ENCODE assay signal across 20 cellular contexts in genomic region chr6:33168624-33169023, GRCh38. TPM values are rescaled to one million over a fixed set of nuclear protein-coding genes. Genes with fewer than 3 reads are reported as not detected.
DNase-seq lines count a peak whose midpoint lies in the region; ATAC-seq, FAIRE-seq and TF ChIP-seq lines count a peak whose summit lies in the region.
"Had no signal": no experiment of that assay in that cellular context is flagged by ENCODE, and none has a peak within 500 bp of the region (broad histone marks: within the 10 kb centered on the region; RNA-seq: fewer than 3 reads in every experiment).

No MANE protein-coding gene starts in this region.

- H3K4me1 Mint-ChIP-seq in dendritic cell treated with granulocyte-macrophage colony-stimulating factor and Interleukin-4, amounts not matched to agents 40 ng/mL and 50 ng/mL, for 4 days (ENCODE audit: low read depth) = peaks cover 27% of the 10 kb centered on the region
- H3K4me1 Mint-ChIP-seq in CD8-positive, alpha-beta T cell (ENCODE audit: low read depth) = no peaks in the 10 kb centered on the region
- H3K4me1 Mint-ChIP-seq: CD4-positive, CD25-positive, alpha-beta regulatory T cell had no signal

- H3K4me1 ChIP-seq in HEK293 (ENCODE audit: control insufficient read depth, insufficient read depth, low read length) = no peaks in the 10 kb centered on the region
- H3K4me1 ChIP-seq in CD8-positive, alpha-beta T cell (ENCODE audit: insufficient read depth, low read length) = no peaks in the 10 kb centered on the region
- H3K4me1 ChIP-seq: Caco-2 had no signal

- no peak overlapping the region for H3K27ac ChIP-seq in HEK293 (ENCODE audit: extremely low read depth, low read depth, low read length)
- H3K27ac ChIP-seq in CD8-positive, alpha-beta T cell (ENCODE audit: low read depth, low read length) = no peak overlapping the region

- ATAC-seq in CD8-positive, alpha-beta T cell = no peak
- no peak for ATAC-seq in HG02852 (IDR thresholded peaks at IDR 0.05; ENCODE audit: unreplicated experiment)
- ATAC-seq: HepG2 had no signal

- intact Hi-C loops in dendritic cell treated with granulocyte-macrophage colony-stimulating factor and Interleukin-4, amounts not matched to agents 40 ng/mL and 50 ng/mL, for 4 days (cut with micrococcal nuclease) = no loop called here
- intact Hi-C loops in posterior vena cava (cut with DNase I) = loop anchor here in 1 of 2 donors (10.0 kb wide), 1 partner anchor 76 kb away; no protein-coding TSS in a partner anchor
- intact Hi-C loops in CD8-positive, alpha-beta T cell (cut with DNase I, micrococcal nuclease) = no loop called here

- H3K27ac Mint-ChIP-seq in dendritic cell treated with granulocyte-macrophage colony-stimulating factor and Interleukin-4, amounts not matched to agents 40 ng/mL and 50 ng/mL, for 4 days = peak overlapping the region; percentile 26
- no peak overlapping the region for H3K27ac Mint-ChIP-seq in CD8-positive, alpha-beta T cell
- H3K27ac Mint-ChIP-seq: IgD-negative memory B cell had no signal

- no peak for FAIRE-seq in RCC 7860 (lab: Jason Lieb, UNC)
- FAIRE-seq: A204.1, D721Med, G401.6, HepG2 had no signal

- POLR2A ChIA-PET in HEK293 (lab: Yijun Ruan, JAX) = no interaction called here
- POLR2A ChIA-PET in CD8-positive, alpha-beta T cell (lab: Charles Lee) = no interaction called here

- no peak for TF ChIP-seq CTCF in HEK293 (tag by site-specific recombination; IDR thresholded peaks at IDR 0.05)
- TF ChIP-seq CTCF in CD8-positive, alpha-beta T cell (IDR thresholded peaks at IDR 0.05) = no peak

- H3K27me3 ChIP-seq in CD8-positive, alpha-beta T cell (ENCODE audit: insufficient read depth, low read length) = no peaks in the 10 kb centered on the region
- H3K27me3 ChIP-seq: BE2C had no signal

- DNase-seq in posterior vena cava (ENCODE audit: low spot score) (peak; percentile 61), RCC 7860 (ENCODE audit: low spot score) (no peak), NCI-H1436 (lab: John Stamatoyannopoulos, UW) (no peak)
- DNase-seq in CD8-positive, alpha-beta T cell = no peak
- DNase-seq: ACHN; BE2C; C1 segment of cervical spinal cord; Caco-2; CD4-positive, CD25-positive, alpha-beta regulatory T cell; GOT3; KBM-7 had no signal

- H3K9me3 Mint-ChIP-seq in dendritic cell treated with granulocyte-macrophage colony-stimulating factor and Interleukin-4, amounts not matched to agents 40 ng/mL and 50 ng/mL, for 4 days = no peaks in the 10 kb centered on the region
- no peaks in the 10 kb centered on the region for H3K9me3 Mint-ChIP-seq in CD8-positive, alpha-beta T cell
- H3K9me3 Mint-ChIP-seq: CD4-positive, CD25-positive, alpha-beta regulatory T cell; H9; IgD-negative memory B cell had no signal

- peaks cover 45% of the 10 kb centered on the region for H3K27me3 Mint-ChIP-seq in dendritic cell treated with granulocyte-macrophage colony-stimulating factor and Interleukin-4, amounts not matched to agents 40 ng/mL and 50 ng/mL, for 4 days
- H3K27me3 Mint-ChIP-seq in CD8-positive, alpha-beta T cell (ENCODE audit: low read depth) = peaks cover 2% of the 10 kb centered on the region

- H3K9me3 ChIP-seq in HEK293 (ENCODE audit: control insufficient read depth, insufficient read depth, low read depth, low read length) = no peaks in the 10 kb centered on the region
- H3K9me3 ChIP-seq in CD8-positive, alpha-beta T cell (ENCODE audit: low read length) = no peaks in the 10 kb centered on the region
- H3K9me3 ChIP-seq: BE2C, Caco-2 had no signal

- H3K36me3 Mint-ChIP-seq in dendritic cell treated with granulocyte-macrophage colony-stimulating factor and Interleukin-4, amounts not matched to agents 40 ng/mL and 50 ng/mL, for 4 days (ENCODE audit: low read depth) = no peaks in the 10 kb centered on the region
- no peaks in the 10 kb centered on the region for H3K36me3 Mint-ChIP-seq in CD8-positive, alpha-beta T cell
- H3K36me3 Mint-ChIP-seq: CD4-positive, CD25-positive, alpha-beta regulatory T cell; IgD-negative memory B cell had no signal

- CTCF ChIA-PET in HEK293 (lab: Yijun Ruan, JAX) = no interaction called here
- CTCF ChIA-PET in CD8-positive, alpha-beta T cell (lab: Charles Lee) = interaction anchor here (3.2 kb wide), 1 partner anchor 80 kb away, joined by 8 read pairs; no protein-coding TSS in a partner anchor

- H3K36me3 ChIP-seq in HEK293 (ENCODE audit: control insufficient read depth in 2 of 2, insufficient read depth in 1 of 2, low read length in 2 of 2) = no peaks in the 10 kb centered on the region
- H3K36me3 ChIP-seq in CD8-positive, alpha-beta T cell (ENCODE audit: insufficient read depth, low read length) = no peaks in the 10 kb centered on the region
- H3K36me3 ChIP-seq: BE2C had no signal

- no peak overlapping the region for H3K4me3 Mint-ChIP-seq in dendritic cell treated with granulocyte-macrophage colony-stimulating factor and Interleukin-4, amounts not matched to agents 40 ng/mL and 50 ng/mL, for 4 days
- H3K4me3 Mint-ChIP-seq in CD8-positive, alpha-beta T cell = no peak overlapping the region
- H3K4me3 Mint-ChIP-seq: CD4-positive, CD25-positive, alpha-beta regulatory T cell; H9; IgD-negative memory B cell had no signal

- H3K4me3 ChIP-seq in HEK293 (ENCODE audit: low read depth, low read length) = no peak overlapping the region
- no peak overlapping the region for H3K4me3 ChIP-seq in CD8-positive, alpha-beta T cell (ENCODE audit: low read depth, low read length)

TF ChIP-seq in HEK293, 187 proteins besides CTCF, POLR2A, EP300 and RAD21:
- no peak for TF ChIP-seq FEZF1 (tag by site-specific recombination; IDR thresholded peaks at IDR 0.05)
- 0 out of 2 replicates have a peak, but pooled peaks have one; percentile 9 for TF ChIP-seq GLIS2 (tag by site-specific recombination; IDR thresholded peaks at IDR 0.05)

RNA-seq across cellular contexts. Expression of gene COL11A2, which starts 23.6 kb away (rescaled TPM):
- 1 to 10 TPM in 1 of 2 donors, under 1 TPM in 1; 0.43 to 1.0 TPM for total RNA-seq in posterior vena cava
- total RNA-seq in CD8-positive, alpha-beta T cell = 1 to 10 TPM; 1.5 to 1.9 TPM

RNA-seq across cellular contexts. Expression of gene RXRB, which starts 31.8 kb away (rescaled TPM):
- total RNA-seq in posterior vena cava = 10 to 100 TPM; 31.3 to 31.7 TPM
- 10 to 100 TPM; 39.2 to 40.0 TPM for total RNA-seq in CD8-positive, alpha-beta T cell

RNA-seq across cellular contexts. Expression of gene SLC39A7, which starts 32.0 kb away (rescaled TPM):
- 10 to 100 TPM; 79.4 to 86.2 TPM for total RNA-seq in posterior vena cava
- total RNA-seq in CD8-positive, alpha-beta T cell = 10 to 100 TPM in 1 of 2 experiments, 1 to 10 TPM in 1; 9.7 to 11.0 TPM

RNA-seq across cellular contexts. Expression of gene HSD17B8, which starts 35.8 kb away (rescaled TPM):
- 1 to 10 TPM; 2.8 to 4.0 TPM for total RNA-seq in posterior vena cava
- 10 to 100 TPM in 1 of 2 experiments, 1 to 10 TPM in 1; 7.0 to 10.4 TPM for total RNA-seq in CD8-positive, alpha-beta T cell

RNA-seq across cellular contexts. Expression of gene RING1, which starts 39.7 kb away (rescaled TPM):
- 10 to 100 TPM; 29.8 to 32.2 TPM for total RNA-seq in posterior vena cava
- 10 to 100 TPM; 29.1 to 29.5 TPM for total RNA-seq in CD8-positive, alpha-beta T cell

Comparison
In these comparisons a context has a peak if more than half of its experiments do, and no peak if none do; other contexts are left out.
1. RNA of gene SLC39A7, which starts 32.0 kb away (total RNA-seq): 79.4 to 86.2 TPM in posterior vena cava; 9.7 to 11.0 TPM in CD8-positive, alpha-beta T cell; every median in the first group is over 4 times any median in the second.